ENCODE assay signal across 9 cellular contexts in the genomic region with DNA sequence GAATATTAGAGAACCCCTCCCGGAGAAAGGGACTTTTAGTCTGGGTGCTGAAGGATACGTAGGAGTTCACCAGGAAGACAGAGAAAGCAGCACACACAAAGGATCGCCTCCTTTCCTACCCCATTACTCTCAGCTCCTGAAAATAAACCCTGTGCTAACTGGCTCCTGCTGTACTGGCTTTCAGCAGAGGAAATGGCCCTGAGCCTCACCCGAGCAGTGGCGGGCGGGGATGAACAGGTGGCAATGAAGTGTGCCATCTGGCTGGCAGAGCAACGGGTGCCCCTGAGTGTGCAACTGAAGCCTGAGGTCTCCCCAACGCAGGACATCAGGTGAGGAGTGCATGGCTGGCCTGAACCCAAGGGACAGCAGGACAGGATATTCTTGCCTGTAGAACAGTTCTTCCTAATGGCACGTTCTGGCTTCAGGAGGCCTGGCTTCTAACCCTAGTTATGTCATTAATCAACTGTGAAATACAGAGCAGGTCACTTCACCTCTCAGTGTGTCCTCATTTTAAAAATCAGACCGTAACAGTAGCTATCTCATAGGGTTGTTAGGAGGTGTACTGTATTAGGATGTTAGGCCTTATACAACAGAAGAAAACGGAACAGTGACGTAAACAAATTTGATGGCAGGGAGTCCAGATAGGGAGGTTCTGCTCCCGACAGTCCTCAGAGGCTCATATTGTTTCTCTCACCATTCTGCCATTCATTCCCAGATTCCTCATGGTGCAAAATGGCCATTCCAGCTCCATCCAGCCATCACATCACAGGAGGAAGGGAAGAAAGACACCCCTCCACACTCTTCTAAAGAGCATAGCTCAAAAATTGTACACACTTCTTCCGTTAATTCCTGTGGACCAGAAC. TPM values are rescaled to one million over a fixed set of nuclear protein-coding genes. Genes with fewer than 3 reads are reported as not detected.
A peak's percentile ranks its signal among the peaks of the same experiment; 100 is the strongest.
DNase-seq lines count a peak whose midpoint lies in the region; ATAC-seq and TF ChIP-seq lines count a peak whose summit lies in the region.
"Had no signal": no experiment of that assay in that cellular context is flagged by ENCODE, and none has a peak within 500 bp of the region (broad histone marks: within the 10 kb centered on the region; RNA-seq: fewer than 3 reads in every experiment).

No MANE protein-coding gene starts in this region.

- H3K27me3 Mint-ChIP-seq in activated CD4-positive, alpha-beta T cell treated with anti-CD3 and anti-CD28 coated beads for 36 hours: no peaks in the 10 kb centered on the region
- H3K27me3 Mint-ChIP-seq in activated B cell treated with CpG ODN at 0.5 μM for 24 hours: no peaks in the 10 kb centered on the region
- H3K27me3 Mint-ChIP-seq in stimulated activated naive CD8-positive, alpha-beta T cell treated with anti-CD3 and anti-CD28 coated beads, Interleukin-15, amount 100 ng/mL, for 72 hours: no peaks in the 10 kb centered on the region

- intact Hi-C loops in activated CD4-positive, alpha-beta T cell treated with anti-CD3 and anti-CD28 coated beads for 36 hours (cut with DNase I, micrococcal nuclease): loop anchor here (2.0 to 5.0 kb wide), 3 partner anchors 67 to 1692 kb away; partner anchors contain the start of genes RAD21L1 (in 1 of the 2) and STK35 (in 1 of the 2)
- intact Hi-C loops in activated B cell treated with CpG ODN at 0.5 μM for 24 hours (cut with micrococcal nuclease): loop anchor here (2.0 to 5.0 kb wide), 2 partner anchors 113 to 133 kb away; partner anchors contain the start of genes CSNK2A1 and ZCCHC3

- peak overlapping the region; percentile 93; the same call in 1 of the 2 replicates for H3K9ac ChIP-seq in iPS-20b (ENCODE audit: low read depth, low read length)

- H3K9me3 ChIP-seq in iPS-20b (ENCODE audit: insufficient read depth, low read depth, low read length): no peaks in the 10 kb centered on the region

- no peak for ATAC-seq in activated CD4-positive, alpha-beta T cell treated with anti-CD3 and anti-CD28 coated beads for 36 hours
- ATAC-seq in activated B cell treated with CpG ODN at 0.5 μM for 24 hours (ENCODE audit: low read depth): no peak
- ATAC-seq in stimulated activated naive CD8-positive, alpha-beta T cell treated with anti-CD3 and anti-CD28 coated beads, Interleukin-15, amount 100 ng/mL, for 72 hours: no peak
- ATAC-seq: left cardiac atrium had no signal

- H3K27ac Mint-ChIP-seq in activated CD4-positive, alpha-beta T cell treated with anti-CD3 and anti-CD28 coated beads for 36 hours: peak overlapping the region; percentile 83
- peak overlapping the region; percentile 79 for H3K27ac Mint-ChIP-seq in activated B cell treated with CpG ODN at 0.5 μM for 24 hours
- H3K27ac Mint-ChIP-seq in stimulated activated naive CD8-positive, alpha-beta T cell treated with anti-CD3 and anti-CD28 coated beads, Interleukin-15, amount 100 ng/mL, for 72 hours: peak overlapping the region; percentile 2 to 97

- POLR2A ChIA-PET in activated CD4-positive, alpha-beta T cell treated with anti-CD3 and anti-CD28 coated beads for 36 hours (lab: Charles Lee): interaction anchor here (0.9 kb wide), 1 partner anchor 18 kb away, joined by 4 read pairs; no protein-coding TSS in a partner anchor
- POLR2A ChIA-PET in activated B cell treated with CpG ODN at 0.5 μM for 24 hours (lab: Charles Lee): interaction anchor here (0.7 kb wide), 1 partner anchor 80 kb away, joined by 3 read pairs; no protein-coding TSS in a partner anchor

- H3K4me3 Mint-ChIP-seq in activated CD4-positive, alpha-beta T cell treated with anti-CD3 and anti-CD28 coated beads for 36 hours: peak overlapping the region; percentile 79
- peak overlapping the region; percentile 87 for H3K4me3 Mint-ChIP-seq in activated B cell treated with CpG ODN at 0.5 μM for 24 hours
- H3K4me3 Mint-ChIP-seq in stimulated activated naive CD8-positive, alpha-beta T cell treated with anti-CD3 and anti-CD28 coated beads, Interleukin-15, amount 100 ng/mL, for 72 hours: peak overlapping the region; percentile 96

- DNase-seq in activated CD4-positive, alpha-beta T cell treated with anti-CD3 and anti-CD28 coated beads for 36 hours: peak; percentile 30
- DNase-seq in activated CD4-positive, alpha-beta T cell treated with anti-CD3 and anti-CD28 coated beads for 4 hours: no peak
- DNase-seq in activated B cell treated with CpG ODN at 0.5 μM for 24 hours (no peak), superior temporal gyrus (ENCODE audit: extremely low spot score) (no peak), GM19238 (ENCODE audit: insufficient read length, low spot score) (no peak), pons (ENCODE audit: low spot score) (no peak)
- DNase-seq in stimulated activated naive CD8-positive, alpha-beta T cell treated with anti-CD3 and anti-CD28 coated beads, Interleukin-15, amount 100 ng/mL, for 72 hours: no peak
- DNase-seq: left cardiac atrium had no signal

- H3K9me3 Mint-ChIP-seq in activated CD4-positive, alpha-beta T cell treated with anti-CD3 and anti-CD28 coated beads for 36 hours (ENCODE audit: low read depth): peaks cover 6% of the 10 kb centered on the region
- no peaks in the 10 kb centered on the region for H3K9me3 Mint-ChIP-seq in activated B cell treated with CpG ODN at 0.5 μM for 24 hours
- no peaks in the 10 kb centered on the region for H3K9me3 Mint-ChIP-seq in stimulated activated naive CD8-positive, alpha-beta T cell treated with anti-CD3 and anti-CD28 coated beads, Interleukin-15, amount 100 ng/mL, for 72 hours

- CTCF ChIA-PET in activated CD4-positive, alpha-beta T cell treated with anti-CD3 and anti-CD28 coated beads for 36 hours (lab: Charles Lee): interaction anchor here (0.5 to 0.7 kb wide), 3 partner anchors 17 to 82 kb away, joined by 3 to 4 read pairs (median 3); no protein-coding TSS in a partner anchor
- CTCF ChIA-PET in activated B cell treated with CpG ODN at 0.5 μM for 24 hours (lab: Charles Lee): no interaction called here

- peaks cover 39% of the 10 kb centered on the region for H3K36me3 ChIP-seq in iPS-20b (ENCODE audit: insufficient read depth, low read depth, low read length)

- H3K4me1 Mint-ChIP-seq in activated CD4-positive, alpha-beta T cell treated with anti-CD3 and anti-CD28 coated beads for 36 hours: peaks cover 54% of the 10 kb centered on the region
- peaks cover 46% of the 10 kb centered on the region for H3K4me1 Mint-ChIP-seq in activated B cell treated with CpG ODN at 0.5 μM for 24 hours
- H3K4me1 Mint-ChIP-seq in stimulated activated naive CD8-positive, alpha-beta T cell treated with anti-CD3 and anti-CD28 coated beads, Interleukin-15, amount 100 ng/mL, for 72 hours: peaks cover 68% of the 10 kb centered on the region

- peaks cover 6% of the 10 kb centered on the region; the same call in 1 of the 2 replicates for H3K4me1 ChIP-seq in iPS-20b (ENCODE audit: insufficient read depth, low read length)

- no peak for TF ChIP-seq CTCF in activated B cell treated with CpG ODN at 0.5 μM for 24 hours (IDR thresholded peaks at IDR 0.05)

- peaks cover 49% of the 10 kb centered on the region for H3K36me3 Mint-ChIP-seq in activated CD4-positive, alpha-beta T cell treated with anti-CD3 and anti-CD28 coated beads for 36 hours (ENCODE audit: low read depth)
- H3K36me3 Mint-ChIP-seq in activated B cell treated with CpG ODN at 0.5 μM for 24 hours (ENCODE audit: low read depth): peaks cover 44% of the 10 kb centered on the region

- H3K27me3 ChIP-seq in iPS-20b (ENCODE audit: insufficient read depth, low read length): no peaks in the 10 kb centered on the region

- no peak overlapping the region for H3K27ac ChIP-seq in iPS-20b (ENCODE audit: low read length)

- peak overlapping the region; percentile 97 for H3K4me3 ChIP-seq in iPS-20b (ENCODE audit: low read length)

RNA-seq across cellular contexts. Expression of gene RBCK1, which starts 1.8 kb away (rescaled TPM):
- total RNA-seq in activated CD4-positive, alpha-beta T cell treated with anti-CD3 and anti-CD28 coated beads for 36 hours: 100 to 1,000 TPM; 130 to 149 TPM
- total RNA-seq in activated B cell treated with CpG ODN at 0.5 μM for 24 hours: 92.7 and 100 TPM in 2 replicates

RNA-seq across cellular contexts. Expression of gene TRIB3, which starts 29.4 kb away (rescaled TPM):
- 10 to 100 TPM; 60.9 to 63.0 TPM for total RNA-seq in activated CD4-positive, alpha-beta T cell treated with anti-CD3 and anti-CD28 coated beads for 36 hours
- total RNA-seq in activated B cell treated with CpG ODN at 0.5 μM for 24 hours: 13.3 and 14.0 TPM in 2 replicates

RNA-seq across cellular contexts. Expression of gene TBC1D20, which starts 52.4 kb away (rescaled TPM):
- 10 to 100 TPM; 20.9 to 25.2 TPM for total RNA-seq in activated CD4-positive, alpha-beta T cell treated with anti-CD3 and anti-CD28 coated beads for 36 hours
- 21.4 and 24.1 TPM in 2 replicates for total RNA-seq in activated B cell treated with CpG ODN at 0.5 μM for 24 hours
